27 cellular contexts compared by ENCODE assay signal in the genomic region with DNA sequence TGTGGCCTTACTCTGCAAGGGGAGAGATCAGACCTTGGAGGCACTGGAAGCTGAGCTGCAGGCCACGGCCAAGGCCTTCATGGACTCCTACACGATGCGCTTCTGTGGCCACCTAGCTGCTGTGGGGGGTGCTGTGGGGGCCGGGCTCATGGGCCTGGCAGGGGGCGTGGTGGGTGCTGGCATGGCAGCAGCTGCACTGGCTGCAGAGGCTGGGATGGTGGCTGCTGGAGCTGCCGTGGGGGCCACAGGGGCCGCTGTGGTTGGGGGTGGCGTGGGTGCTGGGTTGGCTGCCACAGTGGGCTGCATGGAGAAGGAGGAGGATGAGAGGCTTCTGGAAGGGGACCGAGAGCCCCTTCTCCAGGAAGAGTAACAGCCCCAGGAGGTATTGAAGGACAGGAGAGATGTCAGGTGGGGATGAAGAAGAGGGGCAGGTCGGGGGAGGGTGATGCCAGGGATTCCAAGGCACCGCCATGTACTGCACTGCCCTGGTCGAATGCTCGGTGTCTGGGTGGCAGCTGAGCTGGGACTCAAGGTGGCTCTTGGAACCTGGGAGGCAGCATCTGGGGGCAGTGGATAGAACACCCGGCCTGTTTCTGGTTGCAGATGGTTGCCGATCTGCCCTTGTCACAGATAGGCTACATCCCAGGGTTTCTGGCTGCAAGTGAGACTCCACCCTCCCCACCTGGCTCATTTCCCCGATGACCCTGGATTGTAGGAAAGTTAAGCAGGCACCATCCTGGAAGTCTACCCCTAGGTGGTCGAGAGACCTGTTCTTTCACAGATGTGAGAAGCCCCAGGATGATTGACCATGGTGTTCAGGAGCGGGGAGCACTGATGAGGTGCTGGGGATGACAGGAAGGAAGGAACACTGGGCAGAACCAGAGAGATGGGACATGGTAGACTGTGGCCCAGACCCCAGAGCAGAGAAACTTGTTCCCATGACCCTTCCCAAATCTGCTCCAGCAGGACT. TPM values are rescaled to one million over a fixed set of nuclear protein-coding genes. Genes with fewer than 3 reads are reported as not detected.
"Had no signal": no experiment of that assay in that cellular context is flagged by ENCODE, and none has a peak within 500 bp of the region (broad histone marks: within the 10 kb centered on the region; RNA-seq: fewer than 3 reads in every experiment).

No MANE protein-coding gene starts in this region.

- H3K4me3 ChIP-seq: SJSA1 had no signal

- H3K36me3 ChIP-seq: SJSA1 had no signal

- H3K27me3 ChIP-seq: SJSA1 had no signal

- H3K4me1 ChIP-seq: SJSA1 had no signal

- H3K27ac ChIP-seq: RWPE1, SJSA1 had no signal

- DNase-seq: activated CD4-positive, alpha-beta T cell treated with anti-CD3 and anti-CD28 coated beads for 48 hours; activated CD4-positive, alpha-beta T cell treated with anti-CD3 and anti-CD28 coated beads, Interleukin-2, amount 50 U/mL, for 48 hours; activated CD4-positive, CD25-positive, alpha-beta regulatory T cell treated with anti-CD3 and anti-CD28 coated beads, Interleukin-2, amount 50 U/mL, for 72 hours; activated CD8-positive, alpha-beta memory T cell treated with anti-CD3 and anti-CD28 coated beads, Interleukin-2, amount 10 ng/mL, durations not matched to agents 7 days and 5 days; activated effector memory CD4-positive, alpha-beta T cell treated with Interleukin-2 at 50 U/mL for 16 hours; activated naive CD4-positive, alpha-beta T cell; activated T-cell treated with anti-CD3 and anti-CD28 coated beads, Interleukin-2, amount 50 U/mL, for 24 hours; aorta; KG1; NCI-H1048; NCI-H146; NCI-H2029; NCI-H2107; NCI-H510A treated with DMSO at 0.1 percent for 48 hours; NK-92 treated with Interleukin-12 subunit alpha and Interleukin-12 subunit beta, amount 100 ng/mL, for 24 hours; OCI-M1; Right ventricle myocardium superior; SW 1271; T-helper 9 cell had no signal

- H3K9me3 ChIP-seq: SJSA1 had no signal

- ATAC-seq: activated CD8-positive, alpha-beta memory T cell treated with anti-CD3 and anti-CD28 coated beads, Interleukin-2, amount 10 ng/mL, durations not matched to agents 7 days and 5 days; Panc1; SK-N-SH treated with all-trans-retinoic acid at 6 μM for 48 hours; WTC11 had no signal

RNA-seq across cellular contexts. Expression of gene RNF112, which starts 5.1 kb away (rescaled TPM):
- total RNA-seq: activated T-helper 1 cell treated with anti-CD3 and anti-CD28 coated beads, Interleukin-12 subunit alpha, Interleukin-12 subunit beta, Interleukin-2, Interleukin-4 antibody, amounts not matched to agents 30 ng/mL and 10 ng/mL and 1 ng/mL, durations not matched to agents 14 hours and 24 hours and 36 hours; LHCN-M2; SJSA1 had no signal

RNA-seq across cellular contexts. Expression of gene MFAP4, which starts 29.1 kb away (rescaled TPM):
- total RNA-seq: activated CD8-positive, alpha-beta memory T cell treated with anti-CD3 and anti-CD28 coated beads, Interleukin-2, amount 10 ng/mL, durations not matched to agents 7 days and 5 days; activated T-helper 1 cell treated with anti-CD3 and anti-CD28 coated beads, Interleukin-12 subunit alpha, Interleukin-12 subunit beta, Interleukin-2, Interleukin-4 antibody, amounts not matched to agents 30 ng/mL and 10 ng/mL and 1 ng/mL, durations not matched to agents 14 hours and 24 hours and 36 hours; M059J had no signal
